In the genomic region with DNA sequence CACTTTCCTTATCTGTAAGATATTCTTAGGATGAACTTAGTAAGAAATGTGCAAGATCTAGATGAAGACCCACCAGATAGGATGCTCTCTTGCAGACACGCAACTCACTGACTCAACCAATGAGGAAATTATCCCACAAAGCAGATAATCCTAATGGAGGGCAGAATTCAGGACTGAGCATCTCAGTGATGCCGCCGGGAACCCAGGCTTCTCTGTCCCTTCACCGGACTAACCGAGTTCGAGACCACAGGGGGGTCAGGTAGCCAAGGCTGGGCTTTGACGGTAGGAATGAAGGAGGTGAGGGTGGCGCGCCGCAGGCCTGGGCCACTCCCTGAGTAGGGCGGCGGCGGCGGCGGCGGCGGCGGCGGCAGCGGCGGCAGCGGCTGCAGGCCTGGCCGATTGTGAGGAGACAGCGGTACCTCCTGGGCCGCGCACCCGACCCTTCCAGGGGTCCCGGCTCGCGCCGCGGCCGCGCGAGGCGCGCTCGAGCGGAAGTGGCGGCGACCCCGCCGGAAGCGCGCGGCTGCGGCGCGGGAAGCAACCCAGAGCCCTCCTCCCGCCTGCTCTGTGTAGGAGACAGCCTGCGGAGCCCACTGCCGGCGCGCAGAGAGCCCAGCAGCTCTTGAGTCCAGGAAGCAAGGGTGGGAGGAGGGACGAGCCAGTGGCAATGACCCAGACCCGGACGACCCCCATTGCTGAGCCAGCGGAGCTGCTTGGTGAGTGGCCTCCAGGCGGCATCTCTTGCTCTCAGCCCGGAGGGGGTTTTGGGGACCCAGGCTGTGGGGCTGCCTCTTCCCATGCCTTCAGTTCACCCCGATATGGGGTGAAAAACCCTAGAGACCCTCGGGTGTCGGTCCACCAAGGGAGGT, we compare ENCODE assay signal across 8 cellular contexts. TPM values are rescaled to one million over a fixed set of nuclear protein-coding genes. Genes with fewer than 3 reads are reported as not detected.
A peak's percentile ranks its signal among the peaks of the same experiment; 100 is the strongest.
DNase-seq lines count a peak whose midpoint lies in the region; ATAC-seq, FAIRE-seq and TF ChIP-seq lines count a peak whose summit lies in the region.

A gene with protein sequence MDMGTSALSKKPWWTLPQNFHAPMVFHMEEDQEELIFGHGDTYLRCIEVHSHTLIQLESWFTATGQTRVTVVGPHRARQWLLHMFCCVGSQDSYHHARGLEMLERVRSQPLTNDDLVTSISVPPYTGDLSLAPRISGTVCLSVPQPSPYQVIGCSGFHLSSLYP (minus strand): TSS at position 496 of the 869 bp plus-strand sequence. CDS start 20,679 bp downstream, outside the sequence.

- no peak for TF ChIP-seq CTCF in psoas muscle (IDR thresholded peaks at IDR 0.05)

- H3K27me3 Mint-ChIP-seq in activated naive CD4-positive, alpha-beta T cell treated with anti-CD3 and anti-CD28 coated beads, Interleukin-2, amount 50 U/mL, for 24 hours = no peaks in the 10 kb centered on the region

- intact Hi-C loops in left cardiac atrium (cut with DNase I) = no loop called here
- intact Hi-C loops in psoas muscle (cut with DNase I) = no loop called here

- peak within 1 kb of the TSS; percentile 76 for H3K9ac ChIP-seq in HUES64 (ENCODE audit: low read depth, low read length)

- H3K36me3 ChIP-seq in HUES64 (ENCODE audit: insufficient read depth, low read length) = peaks cover 14% of the 10 kb centered on the region
- H3K36me3 ChIP-seq in psoas muscle (ENCODE audit: insufficient read depth in 1 of 2, low read depth in 1 of 2) = no peaks in the 10 kb centered on the region

- H3K27me3 ChIP-seq in HUES64 (ENCODE audit: insufficient read depth, low read length) (no peaks in the 10 kb centered on the region), psoas muscle (ENCODE audit: insufficient read depth in 3 of 3, low read length in 2 of 3) (no peaks in the 10 kb centered on the region)

- peak within 1 kb of the TSS; percentile 85 for H3K4me3 Mint-ChIP-seq in activated naive CD4-positive, alpha-beta T cell treated with anti-CD3 and anti-CD28 coated beads, Interleukin-2, amount 50 U/mL, for 24 hours

- H3K4me3 ChIP-seq in HUES64 (ENCODE audit: low read length) (peak within 1 kb of the TSS; percentile 70), psoas muscle (peak within 1 kb of the TSS; percentile 82)

- ATAC-seq in GM21447 (IDR thresholded peaks at IDR 0.05; ENCODE audit: unreplicated experiment) (peak; percentile 86), left cardiac atrium (peak; percentile 93 to 95), psoas muscle (peak; percentile 80 to 92 (median 84))

- H3K27ac Mint-ChIP-seq in activated naive CD4-positive, alpha-beta T cell treated with anti-CD3 and anti-CD28 coated beads, Interleukin-2, amount 50 U/mL, for 24 hours = peak within 1 kb of the TSS; percentile 73

- DNase-seq in Daoy (ENCODE audit: low read depth) (peak; percentile 84), SHP77 (lab: John Stamatoyannopoulos, UW) (peak; percentile 16 to 51), left cardiac atrium (peak; percentile 60), psoas muscle (peak; percentile 40 to 65), urothelium cell line (ENCODE audit: low spot score) (peak; percentile 84)

- no peaks in the 10 kb centered on the region for H3K36me3 Mint-ChIP-seq in activated naive CD4-positive, alpha-beta T cell treated with anti-CD3 and anti-CD28 coated beads, Interleukin-2, amount 50 U/mL, for 24 hours

- FAIRE-seq in urothelium cell line (lab: Jason Lieb, UNC) = no peak

- WGBS in HUES64 = 4% methylated on average over 63 of the region's 63 CpGs
- 1 to 2% (median 1%) methylated on average over 29 to 63 of the region's 63 CpGs for WGBS in psoas muscle, 3 donors

- no peaks in the 10 kb centered on the region for H3K9me3 Mint-ChIP-seq in activated naive CD4-positive, alpha-beta T cell treated with anti-CD3 and anti-CD28 coated beads, Interleukin-2, amount 50 U/mL, for 24 hours

- H3K4me1 Mint-ChIP-seq in activated naive CD4-positive, alpha-beta T cell treated with anti-CD3 and anti-CD28 coated beads, Interleukin-2, amount 50 U/mL, for 24 hours = peaks cover 41% of the 10 kb centered on the region

- peaks cover 11% of the 10 kb centered on the region for H3K4me1 ChIP-seq in HUES64 (ENCODE audit: insufficient read depth, low read length)
- H3K4me1 ChIP-seq in psoas muscle = peaks cover 3% of the 10 kb centered on the region

- H3K9me3 ChIP-seq in HUES64 (ENCODE audit: insufficient read depth, low read depth, low read length) (no peaks in the 10 kb centered on the region), psoas muscle (no peaks in the 10 kb centered on the region)

- peak within 1 kb of the TSS; percentile 54 for H3K27ac ChIP-seq in HUES64 (ENCODE audit: low read depth, low read length)
- peak within 1 kb of the TSS; percentile 57 for H3K27ac ChIP-seq in psoas muscle

RNA-seq across cellular contexts. Expression of the gene that starts here (rescaled TPM):
- 5.8 and 6.2 TPM in 2 replicates for total RNA-seq in Daoy (2014; rRNA removed; shearing (Covaris generic))
- 4.3 TPM for polyA plus RNA-seq in HUES64 (2013, experiment 1 of 2)
- 5.8 TPM for polyA plus RNA-seq in HUES64 (2013, experiment 2 of 2)
- total RNA-seq in left cardiac atrium (1 to 10 TPM; 2.1 to 4.1 TPM), psoas muscle (1 to 10 TPM in 1 of 4 donors, under 1 TPM in 3; 0.27 to 2.2 (median 0.85) TPM)
- under 1 TPM in 2 of 3 donors, not detected in 1; 0.05 to 0.33 TPM for polyA plus RNA-seq in psoas muscle

Comparison
In these comparisons a context has a peak if more than half of its experiments do, and no peak if none do; other contexts are left out.
1. Peak in every context shown above with its lines: DNase-seq, ATAC-seq, H3K4me3 ChIP-seq and H3K27ac ChIP-seq.
2. DNase-seq: peak in every context shown above with its lines; median percentile 84 in Daoy; 84 in urothelium cell line; 60 in left cardiac atrium; 52 in psoas muscle; 34 in SHP77.